Comparison of ENCODE assay signal across 8 cellular contexts in genomic region chr15:95025924-95026728, GRCh38.
DNase-seq lines count a peak whose midpoint lies in the region; ATAC-seq and TF ChIP-seq lines count a peak whose summit lies in the region.

No MANE protein-coding gene starts in this region.

- TF ChIP-seq CTCF in colonic mucosa (IDR thresholded peaks at IDR 0.05), result no peak
- peak; percentile 56 to 68 (median 60) for TF ChIP-seq CTCF in nephron (IDR thresholded peaks at IDR 0.05; ENCODE audit: unreplicated experiment in 3 of 3)

- no peak overlapping the region for H3K9ac ChIP-seq in colonic mucosa (ENCODE audit: low read depth in 2 of 2, low read length in 2 of 2)

- peak overlapping the region; percentile 39 to 62 (median 56) for H3K27ac Mint-ChIP-seq in nephron

- H3K4me1 ChIP-seq in colonic mucosa, result no peaks in the 10 kb centered on the region

- H3K4me3 Mint-ChIP-seq in nephron, result no peak overlapping the region

- ATAC-seq in GM21717 (IDR thresholded peaks at IDR 0.05; ENCODE audit: unreplicated experiment), result no peak

- no peak overlapping the region for H3K27ac ChIP-seq in colonic mucosa

- no peak overlapping the region for H3K4me3 ChIP-seq in colonic mucosa

- peaks cover 11% of the 10 kb centered on the region for H3K9me3 Mint-ChIP-seq in nephron

- no peaks in the 10 kb centered on the region for H3K27me3 ChIP-seq in colonic mucosa

- peaks cover 7% of the 10 kb centered on the region for H3K36me3 Mint-ChIP-seq in nephron (ENCODE audit: low read depth)

- DNase-seq in stimulated activated CD4-positive, alpha-beta T cell treated with anti-CD3 and anti-CD28 coated beads, Interleukin-12 subunit alpha, Interleukin-12 subunit beta, amount 100 ng/mL, for 48 hours (ENCODE audit: low read depth in 2 of 3, low spot score in 1 of 3), result peak in 2 of 3 donors; percentile 5 to 12
- no peak for DNase-seq in stimulated activated CD4-positive, alpha-beta T cell treated with anti-CD3 and anti-CD28 coated beads, Interleukin-4, amount 100 ng/mL, for 24 hours
- peak; percentile 45 to 84 for DNase-seq in NCI-H526 (lab: John Stamatoyannopoulos, UW)
- peak; percentile 39 for DNase-seq in colonic mucosa
- DNase-seq in putamen (ENCODE audit: low spot score), result no peak
- DNase-seq in activated T-cell treated with anti-CD3 and anti-CD28 coated beads for 4 hours, result no peak

- no peaks in the 10 kb centered on the region for H3K27me3 Mint-ChIP-seq in nephron (ENCODE audit: low read depth)

- intact Hi-C loops in colonic mucosa (cut with DNase I), result no loop called here

- H3K4me1 Mint-ChIP-seq in nephron, result peaks cover 11% of the 10 kb centered on the region

- no peaks in the 10 kb centered on the region for H3K9me3 ChIP-seq in colonic mucosa

- H3K36me3 ChIP-seq in colonic mucosa, result no peaks in the 10 kb centered on the region

Comparison
In these comparisons a context has a peak if more than half of its experiments do, and no peak if none do; other contexts are left out.
1. DNase-seq: peak in stimulated activated CD4-positive, alpha-beta T cell treated with anti-CD3 and anti-CD28 coated beads, Interleukin-12 subunit alpha, Interleukin-12 subunit beta, amount 100 ng/mL, for 48 hours (2 of 3), NCI-H526 (2 of 2) and colonic mucosa (single experiment); none in stimulated activated CD4-positive, alpha-beta T cell treated with anti-CD3 and anti-CD28 coated beads, Interleukin-4, amount 100 ng/mL, for 24 hours (single experiment), putamen (single experiment) and activated T-cell treated with anti-CD3 and anti-CD28 coated beads for 4 hours (single experiment).